1 cellular context compared by ENCODE assay signal in genomic region chr2:237600205-237600846, GRCh38.
TF ChIP-seq lines count a peak whose summit lies in the region.

No MANE protein-coding gene starts in this region.

TF ChIP-seq in HepG2, 621 proteins besides CTCF, POLR2A, EP300 and RAD21 (continued from another document and continues in another):
- TF ChIP-seq ZHX2 (IDR thresholded peaks at IDR 0.05; ENCODE audit: low read depth) (peak; percentile 58; the same call in 1 of the 2 replicates), ZHX2 (CRISPR knock-in tag; IDR thresholded peaks at IDR 0.05; ENCODE audit: borderline replicate concordance) (no peak), ZSCAN29 (CRISPR knock-in tag; conservative IDR thresholded peaks at IDR 0.05) (no peak), PPARG (CRISPR knock-in tag; conservative IDR thresholded peaks at IDR 0.05) (peak; percentile 62; the same call in 1 of the 2 replicates), GZF1 (CRISPR knock-in tag; IDR thresholded peaks at IDR 0.05) (no peak), TOE1 (CRISPR knock-in tag; IDR thresholded peaks at IDR 0.05) (0 out of 2 replicates have a peak, but pooled peaks have one; percentile 66), TFDP2 (CRISPR knock-in tag; IDR thresholded peaks at IDR 0.05) (peak; percentile 31; the same call in 1 of the 2 replicates), ZNF609 (CRISPR knock-in tag; IDR thresholded peaks at IDR 0.05; ENCODE audit: borderline replicate concordance) (peak; percentile 34; the same call in 1 of the 2 replicates), ELF1 (CRISPR knock-in tag; IDR thresholded peaks at IDR 0.05) (0 out of 2 replicates have a peak, but pooled peaks have one; percentile 28), NR2F6 (IDR thresholded peaks at IDR 0.05) (no peak), NR2F6 (CRISPR knock-in tag; IDR thresholded peaks at IDR 0.05) (peak; percentile 35; the same call in 1 of the 2 replicates), PRPF4 (IDR thresholded peaks at IDR 0.05; ENCODE audit: low read depth, low read length, poor library complexity, severe bottlenecking) (no peak), ATAD3A (CRISPR knock-in tag; IDR thresholded peaks at IDR 0.05) (no peak), HMGXB4 (CRISPR knock-in tag; IDR thresholded peaks at IDR 0.05; ENCODE audit: borderline replicate concordance in 1 of 2, low read depth in 1 of 2) (peak; percentile 51 to 63; a peak in 2 of 4 replicates), RFX3 (CRISPR knock-in tag; IDR thresholded peaks at IDR 0.05) (no peak), HNRNPL (IDR thresholded peaks at IDR 0.05; ENCODE audit: low read depth, low read length) (no peak; the same call in 1 of the 2 replicates), BORCS8-MEF2B (CRISPR knock-in tag; IDR thresholded peaks at IDR 0.05) (peak; percentile 62; the same call in 1 of the 2 replicates), ZHX1 (CRISPR knock-in tag; IDR thresholded peaks at IDR 0.05; ENCODE audit: low read depth) (0 out of 2 replicates have a peak, but pooled peaks have one; percentile 25), FOXA1 (IDR thresholded peaks at IDR 0.05) (no peak), FOXA1 (CRISPR knock-in tag; IDR thresholded peaks at IDR 0.05) (0 out of 2 replicates have a peak, but pooled peaks have one; percentile 10), SALL1 (CRISPR knock-in tag; IDR thresholded peaks at IDR 0.05) (peak; percentile 28), HOXA3 (CRISPR knock-in tag; IDR thresholded peaks at IDR 0.05) (peak; percentile 54; the same call in 1 of the 2 replicates), ZNF574 (CRISPR knock-in tag; IDR thresholded peaks at IDR 0.05) (peak; percentile 35), PRDM15 (CRISPR knock-in tag; IDR thresholded peaks at IDR 0.05) (0 out of 2 replicates have a peak, but pooled peaks have one; percentile 42), NR2F2 (IDR thresholded peaks at IDR 0.05; ENCODE audit: borderline replicate concordance, low read depth) (peak; percentile 19; the same call in 1 of the 2 replicates), ZNF629 (CRISPR knock-in tag; conservative IDR thresholded peaks at IDR 0.05) (no peak; the same call in 1 of the 2 replicates), KLF6 (CRISPR knock-in tag; IDR thresholded peaks at IDR 0.05) (no peak), ZNF644 (CRISPR knock-in tag; IDR thresholded peaks at IDR 0.05; ENCODE audit: low read depth) (no peak), MEIS2 (CRISPR knock-in tag; IDR thresholded peaks at IDR 0.05) (peak; percentile 59; the same call in 1 of the 2 replicates), NCOA2 (CRISPR knock-in tag; IDR thresholded peaks at IDR 0.05) (peak; percentile 50; the same call in 1 of the 2 replicates)
